ENCODE assay signal across 9 cellular contexts in genomic region chr1:233614173-233614742, GRCh38. TPM values are rescaled to one million over a fixed set of nuclear protein-coding genes. Genes with fewer than 3 reads are reported as not detected.
DNase-seq lines count a peak whose midpoint lies in the region; ATAC-seq, FAIRE-seq and TF ChIP-seq lines count a peak whose summit lies in the region.
"Had no signal": no experiment of that assay in that cellular context is flagged by ENCODE, and none has a peak within 500 bp of the region (broad histone marks: within the 10 kb centered on the region; RNA-seq: fewer than 3 reads in every experiment).

No MANE protein-coding gene starts in this region.

- no peak overlapping the region for H3K27ac ChIP-seq in subcutaneous abdominal adipose tissue (ENCODE audit: low read depth, low read length)
- H3K27ac ChIP-seq: SJSA1 had no signal

- H3K27me3 ChIP-seq in bronchial epithelial cell (ENCODE audit: control insufficient read depth, insufficient read depth, low read length) (no peaks in the 10 kb centered on the region), kidney epithelial cell (ENCODE audit: control insufficient read depth, insufficient read depth, low read length) (no peaks in the 10 kb centered on the region), subcutaneous abdominal adipose tissue (ENCODE audit: control insufficient read depth in 5 of 5, insufficient read depth in 4 of 5, low read length in 5 of 5) (peaks cover 4 to 34% (median 25%) of the 10 kb centered on the region in 5 donors)

- FAIRE-seq in D721Med (lab: Jason Lieb, UNC) (no peak), bronchial epithelial cell (lab: Jason Lieb, UNC) (no peak)

- ATAC-seq in GM19397 (IDR thresholded peaks at IDR 0.05; ENCODE audit: unreplicated experiment): peak; percentile 56
- no peak for ATAC-seq in HG03378 (IDR thresholded peaks at IDR 0.05; ENCODE audit: unreplicated experiment)

- TF ChIP-seq CTCF in D721Med (IDR thresholded peaks at IDR 0.05; ENCODE audit: insufficient read depth, missing control alignments) (no peak), bronchial epithelial cell (IDR thresholded peaks at IDR 0.05; ENCODE audit: insufficient read depth, low read length, severe bottlenecking) (no peak), kidney epithelial cell (IDR thresholded peaks at IDR 0.05; ENCODE audit: insufficient read depth, low read length, poor library complexity, severe bottlenecking) (no peak)

- peaks cover 0 to 13% (median 10%) of the 10 kb centered on the region in 5 donors for H3K4me1 ChIP-seq in subcutaneous abdominal adipose tissue (ENCODE audit: control insufficient read depth in 5 of 5, insufficient read depth in 5 of 5, low read length in 5 of 5)
- H3K4me1 ChIP-seq: SJSA1 had no signal

- H3K9ac ChIP-seq in subcutaneous abdominal adipose tissue (ENCODE audit: low read length in 5 of 5): no peak overlapping the region

- no peaks in the 10 kb centered on the region for H3K9me3 ChIP-seq in subcutaneous abdominal adipose tissue (ENCODE audit: control insufficient read depth in 5 of 5, low read length in 5 of 5)
- H3K9me3 ChIP-seq: SJSA1 had no signal

- H3K36me3 ChIP-seq in bronchial epithelial cell (ENCODE audit: control insufficient read depth, insufficient read depth, low read length) (peaks cover 1% of the 10 kb centered on the region), kidney epithelial cell (ENCODE audit: control insufficient read depth, insufficient read depth, low read length) (no peaks in the 10 kb centered on the region), subcutaneous abdominal adipose tissue (ENCODE audit: control insufficient read depth in 5 of 5, insufficient read depth in 5 of 5, low read length in 5 of 5) (no peaks in the 10 kb centered on the region)
- H3K36me3 ChIP-seq: SJSA1 had no signal

- peak overlapping the region; percentile 61 for H3K4me3 ChIP-seq in bronchial epithelial cell (ENCODE audit: low read depth, low read length)
- H3K4me3 ChIP-seq in kidney epithelial cell (ENCODE audit: low read depth, low read length): peak overlapping the region; percentile 96
- H3K4me3 ChIP-seq in subcutaneous abdominal adipose tissue (ENCODE audit: low read depth in 1 of 5, low read length in 5 of 5): peak overlapping the region; percentile 50 to 61 (median 59)
- H3K4me3 ChIP-seq: SJSA1 had no signal

- DNase-seq in D721Med (ENCODE audit: insufficient read length, low spot score) (peak; percentile 43), M059J (ENCODE audit: low read depth) (peak; percentile 43), bronchial epithelial cell (ENCODE audit: low read depth) (peak; percentile 46), kidney epithelial cell (ENCODE audit: low read depth) (no peak), NCI-H187 treated with DMSO at 0.1 percent for 48 hours (lab: John Stamatoyannopoulos, UW) (no peak)

RNA-seq across cellular contexts. Expression of gene KCNK1, which starts 0.4 kb away (rescaled TPM):
- 4.3 and 5.9 TPM in 2 replicates for total RNA-seq in M059J (2014; rRNA removed; shearing (Covaris generic))
- total RNA-seq in bronchial epithelial cell: 25.8 and 37.6 TPM in 2 replicates
- 6.2 and 6.3 TPM in 2 replicates for total RNA-seq in kidney epithelial cell
- total RNA-seq: SJSA1 had no signal

Comparison
In these comparisons a context has a peak if more than half of its experiments do, and no peak if none do; other contexts are left out.
1. DNase-seq: peak in D721Med (single experiment), M059J (single experiment) and bronchial epithelial cell (single experiment); none in kidney epithelial cell (single experiment) and NCI-H187 treated with DMSO at 0.1 percent for 48 hours (single experiment).
2. Peak in every context shown above with its lines, with median percentiles within 50 percentile points of each other: H3K4me3 ChIP-seq.